23 cellular contexts compared by ENCODE assay signal in genomic region chr2:236981710-236982485, GRCh38.
"Had no signal": no experiment of that assay in that cellular context is flagged by ENCODE, and none has a peak within 500 bp of the region (broad histone marks: within the 10 kb centered on the region; RNA-seq: fewer than 3 reads in every experiment).

No MANE protein-coding gene starts in this region.

- H3K36me3 Mint-ChIP-seq: immature natural killer cell; stimulated activated naive B cell treated with anti-CD40 and anti-IgM and Interleukin-4, amounts not matched to agents 10 μg/mL and 1 μg/mL and 100 μg/mL, for 72 hours had no signal

- H3K9me3 Mint-ChIP-seq: immature natural killer cell had no signal

- H3K36me3 ChIP-seq: esophagus muscularis mucosa, lower lobe of right lung, pancreas, right lobe of liver, thoracic aorta, tibial nerve, upper lobe of right lung, uterus had no signal

- H3K27me3 ChIP-seq: pancreas, right lobe of liver, tibial nerve, upper lobe of right lung, uterus had no signal

- H3K4me3 ChIP-seq: coronary artery, esophagus muscularis mucosa, lower lobe of right lung, pancreas, right lobe of liver, thoracic aorta, tibial nerve, upper lobe of right lung, uterus had no signal

- H3K4me1 Mint-ChIP-seq: immature natural killer cell; stimulated activated naive B cell treated with anti-CD40 and anti-IgM and Interleukin-4, amounts not matched to agents 10 μg/mL and 1 μg/mL and 100 μg/mL, for 72 hours had no signal

- DNase-seq: effector CD4-positive, alpha-beta T cell; foreskin melanocyte; glutamatergic neuron; hypothalamus; immature natural killer cell; left ventricle myocardium superior; lower lobe of right lung; occipital lobe; pancreas; retina; right lobe of liver; stimulated activated CD4-positive, alpha-beta T cell treated with anti-CD3 and anti-CD28 coated beads, Interleukin-12 subunit alpha, Interleukin-12 subunit beta, amount 100 ng/mL, for 4 hours; stimulated activated CD4-positive, alpha-beta T cell treated with anti-CD3 and anti-CD28 coated beads, Interleukin-1b, Interleukin-23, amount 100 ng/mL, for 48 hours; stimulated activated CD4-positive, alpha-beta T cell treated with anti-CD3 and anti-CD28 coated beads, Interleukin-4, amount 100 ng/mL, for 1 hour; stimulated activated naive B cell treated with anti-CD40 and anti-IgM and Interleukin-4, amounts not matched to agents 10 μg/mL and 1 μg/mL and 100 μg/mL, for 72 hours; upper lobe of right lung; uterus had no signal

- H3K9me3 ChIP-seq: pancreas, right lobe of liver, uterus had no signal

- H3K4me3 Mint-ChIP-seq: immature natural killer cell; nephron; stimulated activated naive B cell treated with anti-CD40 and anti-IgM and Interleukin-4, amounts not matched to agents 10 μg/mL and 1 μg/mL and 100 μg/mL, for 72 hours; stimulated activated naive CD8-positive, alpha-beta T cell treated with anti-CD3 and anti-CD28 coated beads, Interleukin-15, Interleukin-2, amounts not matched to agents 100 ng/mL and 50 ng/mL, for 24 hours had no signal

- H3K4me1 ChIP-seq: esophagus muscularis mucosa, pancreas, right lobe of liver, tibial nerve, upper lobe of right lung, uterus had no signal

- H3K27ac Mint-ChIP-seq: immature natural killer cell; nephron; stimulated activated naive B cell treated with anti-CD40 and anti-IgM and Interleukin-4, amounts not matched to agents 10 μg/mL and 1 μg/mL and 100 μg/mL, for 72 hours; stimulated activated naive CD8-positive, alpha-beta T cell treated with anti-CD3 and anti-CD28 coated beads, Interleukin-15, Interleukin-2, amounts not matched to agents 100 ng/mL and 50 ng/mL, for 24 hours had no signal

- ATAC-seq: left ventricle myocardium superior; lower lobe of right lung; pancreas; stimulated activated naive B cell treated with anti-CD40 and anti-IgM and Interleukin-4, amounts not matched to agents 10 μg/mL and 1 μg/mL and 100 μg/mL, for 72 hours; upper lobe of right lung had no signal

- H3K27ac ChIP-seq: coronary artery, esophagus muscularis mucosa, lower lobe of right lung, pancreas, right lobe of liver, thoracic aorta, tibial nerve, upper lobe of right lung, uterus had no signal
